In genomic region chr12:113220593-113221180, GRCh38 we compare ENCODE assay signal across 8 cellular contexts. TPM values are rescaled to one million over a fixed set of nuclear protein-coding genes. Genes with fewer than 3 reads are reported as not detected.
A peak's percentile ranks its signal among the peaks of the same experiment; 100 is the strongest.
DNase-seq lines count a peak whose midpoint lies in the region; ATAC-seq and TF ChIP-seq lines count a peak whose summit lies in the region.

No MANE protein-coding gene starts in this region.

- no peak for TF ChIP-seq CTCF in right atrium auricular region (IDR thresholded peaks at IDR 0.05)
- TF ChIP-seq CTCF in RWPE2 (IDR thresholded peaks at IDR 0.05; ENCODE audit: poor library complexity, severe bottlenecking), result no peak
- TF ChIP-seq CTCF in GM13976 (IDR thresholded peaks at IDR 0.05; ENCODE audit: borderline replicate concordance, control extremely low read depth, extremely low read depth, insufficient read depth, missing control alignments), result no peak

- H3K9me3 ChIP-seq in right atrium auricular region (no peaks in the 10 kb centered on the region), RWPE2 (ENCODE audit: severe bottlenecking) (no peaks in the 10 kb centered on the region), skeletal muscle satellite cell (replicated peaks; ENCODE audit: low read length) (no peaks in the 10 kb centered on the region)

- DNase-seq in right atrium auricular region (ENCODE audit: low spot score), result no peak
- no peak for DNase-seq in left cardiac atrium
- DNase-seq in RWPE2 (ENCODE audit: low spot score), result no peak
- DNase-seq in fibroblast of peridontal ligament (ENCODE audit: extremely low read depth), result peak; percentile 12
- no peak for DNase-seq in stimulated activated CD4-positive, alpha-beta T cell treated with anti-CD3 and anti-CD28 coated beads, Interleukin-2, amount 100 ng/mL, for 48 hours
- no peak for DNase-seq in OCI-M1 (lab: John Stamatoyannopoulos, UW)
- DNase-seq in GM13976 (ENCODE audit: low spot score), result no peak

- H3K27me3 ChIP-seq in right atrium auricular region (no peaks in the 10 kb centered on the region), RWPE2 (ENCODE audit: insufficient read depth, poor library complexity, severe bottlenecking) (no peaks in the 10 kb centered on the region), skeletal muscle satellite cell (ENCODE audit: control insufficient read depth, insufficient read depth, low read length) (no peaks in the 10 kb centered on the region)

- H3K36me3 ChIP-seq in right atrium auricular region (no peaks in the 10 kb centered on the region), RWPE2 (ENCODE audit: low read depth) (0 out of 2 replicates have a peak, but pooled peaks cover 7% of the 10 kb centered on the region), skeletal muscle satellite cell (ENCODE audit: insufficient read depth, low read length) (no peaks in the 10 kb centered on the region)

- H3K4me1 ChIP-seq in right atrium auricular region (peaks cover 0 to 50% of the 10 kb centered on the region in 2 donors), RWPE2 (ENCODE audit: insufficient read depth, poor library complexity, severe bottlenecking) (peaks cover 22% of the 10 kb centered on the region), skeletal muscle satellite cell (ENCODE audit: control insufficient read depth, insufficient read depth, low read length) (peaks cover 47% of the 10 kb centered on the region)

- intact Hi-C loops in left cardiac atrium (cut with DNase I), result no loop called here

- H3K4me3 ChIP-seq in right atrium auricular region (peak overlapping the region; percentile 50 to 67), RWPE2 (ENCODE audit: severe bottlenecking) (peak overlapping the region; percentile 42), skeletal muscle satellite cell (ENCODE audit: low read length) (peak overlapping the region; percentile 83)

- in situ Hi-C loops in GM13976 (cut with MboI; ENCODE audit: low sequenced_read_pairs, unreplicated experiment), result no loop called here

- H3K4me2 ChIP-seq in skeletal muscle satellite cell (ENCODE audit: low read length), result peak overlapping the region; percentile 99

- H3K9ac ChIP-seq in skeletal muscle satellite cell (ENCODE audit: low read depth, low read length), result peak overlapping the region; percentile 76

- peak overlapping the region; percentile 34 to 44 for H3K27ac ChIP-seq in right atrium auricular region
- H3K27ac ChIP-seq in RWPE2 (ENCODE audit: poor library complexity, severe bottlenecking), result no peak overlapping the region

- ATAC-seq in left cardiac atrium, result no peak
- no peak; the same call in 2 of the 3 replicates for ATAC-seq in RWPE2 (ENCODE audit: low read depth)

RNA-seq across cellular contexts. Expression of gene TPCN1, which starts 0.6 kb away (rescaled TPM):
- 10 to 100 TPM; 57.3 to 58.7 TPM for total RNA-seq in right atrium auricular region
- 10 to 100 TPM; 66.1 to 80.6 TPM for total RNA-seq in left cardiac atrium
- 12.7 and 13.4 TPM in 2 replicates for total RNA-seq in skeletal muscle satellite cell (2012; rRNA removed)

RNA-seq across cellular contexts. Expression of gene RITA1, which starts 35.2 kb away (rescaled TPM):
- total RNA-seq in right atrium auricular region (10 to 100 TPM; 18.2 to 25.4 TPM), left cardiac atrium (10 to 100 TPM; 10.8 to 13.0 TPM)
- total RNA-seq in skeletal muscle satellite cell (2012; rRNA removed), result 19.3 and 22.5 TPM in 2 replicates

RNA-seq across cellular contexts. Expression of gene DDX54, which starts 35.4 kb away (rescaled TPM):
- total RNA-seq in right atrium auricular region, result 10 to 100 TPM; 35.1 to 38.0 TPM
- total RNA-seq in left cardiac atrium, result 10 to 100 TPM; 32.4 to 39.4 TPM
- 40.2 and 49.2 TPM in 2 replicates for total RNA-seq in skeletal muscle satellite cell (2012; rRNA removed)
